ENCODE assay signal across 8 cellular contexts in genomic region chrX:132023896-132024386, GRCh38. TPM values are rescaled to one million over a fixed set of nuclear protein-coding genes. Genes with fewer than 3 reads are reported as not detected.
DNase-seq lines count a peak whose midpoint lies in the region; FAIRE-seq and TF ChIP-seq lines count a peak whose summit lies in the region.

No MANE protein-coding gene starts in this region.

- no peaks in the 10 kb centered on the region; the same call in 1 of the 2 replicates for H3K27me3 ChIP-seq in MG63
- no peaks in the 10 kb centered on the region for H3K27me3 ChIP-seq in esophagus squamous epithelium
- H3K27me3 ChIP-seq in neutrophil = no peaks in the 10 kb centered on the region
- H3K27me3 ChIP-seq in vagina = no peaks in the 10 kb centered on the region

- TF ChIP-seq CTCF in GM12864 (IDR thresholded peaks at IDR 0.05; ENCODE audit: low read depth, low read length, missing control alignments) (no peak), esophagus squamous epithelium (IDR thresholded peaks at IDR 0.05) (no peak), neutrophil (IDR thresholded peaks at IDR 0.05) (no peak), vagina (IDR thresholded peaks at IDR 0.05) (no peak)

- H3K4me3 ChIP-seq in GM12864 (ENCODE audit: low read depth, low read length) (peak overlapping the region; percentile 90), MG63 (peak overlapping the region; percentile 46), esophagus squamous epithelium (peak overlapping the region; percentile 61 to 79 (median 68)), neutrophil (ENCODE audit: low read depth in 1 of 2, low read length in 1 of 2) (peak overlapping the region; percentile 76 to 78), vagina (peak overlapping the region; percentile 55 to 59)

- TF ChIP-seq POLR2A in H54 (IDR thresholded peaks at IDR 0.05; ENCODE audit: low read depth, low read length) = no peak
- TF ChIP-seq POLR2A in esophagus squamous epithelium (IDR thresholded peaks at IDR 0.05) = no peak
- no peak for TF ChIP-seq POLR2A in vagina (IDR thresholded peaks at IDR 0.05)

- intact Hi-C loops in esophagus squamous epithelium (cut with DNase I) = no loop called here
- intact Hi-C loops in vagina (cut with DNase I) = no loop called here

- FAIRE-seq in H54 (lab: Jason Lieb, UNC) = no peak

- H3K36me3 ChIP-seq in MG63 (no peaks in the 10 kb centered on the region), esophagus squamous epithelium (no peaks in the 10 kb centered on the region), neutrophil (no peaks in the 10 kb centered on the region), vagina (no peaks in the 10 kb centered on the region)

- H3K9me3 ChIP-seq in MG63 = no peaks in the 10 kb centered on the region
- H3K9me3 ChIP-seq in esophagus squamous epithelium = no peaks in the 10 kb centered on the region
- H3K9me3 ChIP-seq in neutrophil = no peaks in the 10 kb centered on the region
- H3K9me3 ChIP-seq in vagina = no peaks in the 10 kb centered on the region

- WGBS in esophagus squamous epithelium, 2 donors = 0 to 15% methylated on average over 3 to 10 of the region's 16 CpGs

- peak overlapping the region; percentile 84 to 91 (median 88) for H3K27ac ChIP-seq in esophagus squamous epithelium
- H3K27ac ChIP-seq in neutrophil = peak overlapping the region; percentile 88
- H3K27ac ChIP-seq in vagina = no peak overlapping the region

- peak; percentile 57 for DNase-seq in GM12864 (ENCODE audit: low read depth)
- DNase-seq in H54 (ENCODE audit: insufficient read length, low spot score) = peak; percentile 4
- no peak for DNase-seq in MG63
- peak; percentile 75 for DNase-seq in activated CD8-positive, alpha-beta memory T cell treated with anti-CD3 and anti-CD28 coated beads, Interleukin-2, amount 50 U/mL, for 48 hours
- no peak for DNase-seq in esophagus squamous epithelium (lab: John Stamatoyannopoulos, UW)
- no peak for DNase-seq in vagina (ENCODE audit: extremely low spot score in 2 of 2)
- no peak for DNase-seq in HPDE6-E6E7 (ENCODE audit: extremely low spot score)

- H3K4me1 ChIP-seq in esophagus squamous epithelium = peaks cover 0 to 20% (median 0%) of the 10 kb centered on the region in 3 donors
- peaks cover 30 to 54% of the 10 kb centered on the region in 2 experiments for H3K4me1 ChIP-seq in neutrophil (ENCODE audit: control insufficient read depth in 1 of 2, insufficient read depth in 1 of 2, low read depth in 1 of 2, low read length in 1 of 2)
- peaks cover 8% of the 10 kb centered on the region for H3K4me1 ChIP-seq in vagina

RNA-seq across cellular contexts. Expression of gene STK26, which starts 0.8 kb away (rescaled TPM):
- 4.5 and 12.3 TPM in 2 replicates for total RNA-seq in MG63 (2014; rRNA removed; shearing (Covaris generic); ENCODE audit: low replicate concordance)
- total RNA-seq in esophagus squamous epithelium (10 to 100 TPM; 12.2 to 21.6 (median 19.9) TPM), vagina (18.9 TPM)

Comparison
In these comparisons a context has a peak if more than half of its experiments do, and no peak if none do; other contexts are left out.
1. DNase-seq: peak in GM12864 (single experiment), H54 (single experiment) and activated CD8-positive, alpha-beta memory T cell treated with anti-CD3 and anti-CD28 coated beads, Interleukin-2, amount 50 U/mL, for 48 hours (single experiment); none in MG63 (single experiment), esophagus squamous epithelium (single experiment), vagina (0 of 2) and HPDE6-E6E7 (single experiment).
2. Peak in every context shown above with its lines, with median percentiles within 50 percentile points of each other: H3K4me3 ChIP-seq.